1 cellular context compared by ENCODE assay signal in the genomic region with DNA sequence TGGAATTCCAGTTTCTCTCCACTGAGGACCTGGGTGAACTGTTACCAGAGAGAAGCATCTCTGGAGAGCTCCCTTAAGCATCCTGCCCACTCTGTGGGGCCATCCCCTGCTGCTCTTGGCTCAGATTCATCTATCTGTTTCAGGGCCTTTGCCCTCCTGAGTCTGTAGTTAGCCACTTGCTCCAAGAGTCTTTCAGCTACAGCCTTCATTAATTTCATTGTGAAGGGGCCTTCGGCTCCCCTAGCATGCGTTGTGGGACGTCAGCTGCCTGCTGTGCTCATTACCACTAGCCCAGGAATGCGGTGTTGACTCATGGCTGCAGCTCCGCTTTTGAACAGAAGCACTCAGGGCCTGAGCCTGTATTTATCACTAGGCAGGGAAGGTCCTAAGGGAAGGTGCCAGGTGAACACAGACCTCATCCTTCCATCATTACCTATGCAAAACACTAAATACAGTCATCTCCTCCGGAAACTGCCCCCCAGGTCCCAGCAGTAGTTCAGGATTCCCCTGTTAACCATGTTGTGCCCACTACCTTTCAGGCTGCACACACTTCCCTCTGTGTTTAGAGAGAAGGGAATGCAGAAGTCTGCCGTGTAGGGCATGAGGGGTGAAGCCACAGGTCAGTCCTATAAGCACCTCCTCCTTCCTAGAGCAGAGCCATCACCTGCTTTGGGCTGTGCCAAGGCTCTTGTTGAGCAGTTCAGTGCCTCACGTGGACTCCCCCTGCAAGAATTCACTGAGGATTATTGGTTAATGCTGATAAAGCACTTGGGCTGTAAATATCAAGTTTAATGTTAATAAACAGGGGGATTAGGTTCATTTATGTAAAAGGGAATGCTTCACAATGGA.
TF ChIP-seq lines count a peak whose summit lies in the region.

No MANE protein-coding gene starts in this region.

TF ChIP-seq in H1, 55 proteins besides CTCF, POLR2A, EP300 and RAD21 (continued from another document):
- TF ChIP-seq, protein P1, sequence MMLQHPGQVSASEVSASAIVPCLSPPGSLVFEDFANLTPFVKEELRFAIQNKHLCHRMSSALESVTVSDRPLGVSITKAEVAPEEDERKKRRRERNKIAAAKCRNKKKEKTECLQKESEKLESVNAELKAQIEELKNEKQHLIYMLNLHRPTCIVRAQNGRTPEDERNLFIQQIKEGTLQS (IDR thresholded peaks at IDR 0.05; ENCODE audit: insufficient read depth, low read depth, low read length) = 0 out of 2 replicates have a peak, but pooled peaks have one; percentile 18
- TF ChIP-seq NRF1 (IDR thresholded peaks at IDR 0.05; ENCODE audit: low read depth, low read length) = no peak
- TF ChIP-seq, protein P2, sequence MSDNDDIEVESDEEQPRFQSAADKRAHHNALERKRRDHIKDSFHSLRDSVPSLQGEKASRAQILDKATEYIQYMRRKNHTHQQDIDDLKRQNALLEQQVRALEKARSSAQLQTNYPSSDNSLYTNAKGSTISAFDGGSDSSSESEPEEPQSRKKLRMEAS (IDR thresholded peaks at IDR 0.05) = peak; percentile 68
- peak; percentile 39 for TF ChIP-seq ASH2L (IDR thresholded peaks at IDR 0.05; ENCODE audit: low read length)
- TF ChIP-seq SP1 (IDR thresholded peaks at IDR 0.05; ENCODE audit: low read depth, low read length) = 0 out of 2 replicates have a peak, but pooled peaks have one; percentile 31
- peak; percentile 87 for TF ChIP-seq JUND (IDR thresholded peaks at IDR 0.05; ENCODE audit: low read length)
- TF ChIP-seq SIN3A (conservative IDR thresholded peaks at IDR 0.05 in 1 of 2, IDR thresholded peaks at IDR 0.05 in 1 of 2; ENCODE audit: low read depth in 1 of 2, low read length in 2 of 2) = no peak
- peak; percentile 75 for TF ChIP-seq YY1 (IDR thresholded peaks at IDR 0.05; ENCODE audit: low read depth, low read length)
- TF ChIP-seq HDAC2 (IDR thresholded peaks at IDR 0.05; ENCODE audit: borderline replicate concordance in 1 of 2, low read depth in 2 of 2, low read length in 2 of 2) = 0 out of 4 replicates have a peak, but pooled peaks of 1 of the 2 experiments have one; percentile 78
- peak; percentile 43 for TF ChIP-seq NANOG (IDR thresholded peaks at IDR 0.05; ENCODE audit: insufficient read depth, low read depth, low read length, poor library complexity, severe bottlenecking)
- TF ChIP-seq, protein P3, sequence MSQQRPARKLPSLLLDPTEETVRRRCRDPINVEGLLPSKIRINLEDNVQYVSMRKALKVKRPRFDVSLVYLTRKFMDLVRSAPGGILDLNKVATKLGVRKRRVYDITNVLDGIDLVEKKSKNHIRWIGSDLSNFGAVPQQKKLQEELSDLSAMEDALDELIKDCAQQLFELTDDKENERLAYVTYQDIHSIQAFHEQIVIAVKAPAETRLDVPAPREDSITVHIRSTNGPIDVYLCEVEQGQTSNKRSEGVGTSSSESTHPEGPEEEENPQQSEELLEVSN (IDR thresholded peaks at IDR 0.05) = no peak
- peak; percentile 53; the same call in 1 of the 2 replicates for TF ChIP-seq CREB1 (IDR thresholded peaks at IDR 0.05)
- peak; percentile 96 for TF ChIP-seq TEAD4 (IDR thresholded peaks at IDR 0.05; ENCODE audit: low read depth, low read length)
